27 cellular contexts compared by ENCODE assay signal in genomic region chr2:233828546-233829192, GRCh38. TPM values are rescaled to one million over a fixed set of nuclear protein-coding genes. Genes with fewer than 3 reads are reported as not detected.
A peak's percentile ranks its signal among the peaks of the same experiment; 100 is the strongest.
DNase-seq lines count a peak whose midpoint lies in the region; ATAC-seq and TF ChIP-seq lines count a peak whose summit lies in the region.
"Had no signal": no experiment of that assay in that cellular context is flagged by ENCODE, and none has a peak within 500 bp of the region (broad histone marks: within the 10 kb centered on the region; RNA-seq: fewer than 3 reads in every experiment).

No MANE protein-coding gene starts in this region.

- H3K27ac ChIP-seq in foreskin keratinocyte, result no peak overlapping the region
- H3K27ac ChIP-seq in spleen, result no peak overlapping the region
- no peak overlapping the region for H3K27ac ChIP-seq in colonic mucosa
- H3K27ac ChIP-seq: adrenal gland, lower lobe of right lung, neural progenitor cell, prostate gland, SJSA1, vagina had no signal

- ATAC-seq in foreskin keratinocyte (peak; percentile 21), WTC11 (no peak)
- ATAC-seq: Panc1, T-cell had no signal

- H3K4me3 Mint-ChIP-seq in WTC11, result no peak overlapping the region
- H3K4me3 Mint-ChIP-seq: activated CD4-positive, alpha-beta T cell treated with anti-CD3 and anti-CD28 coated beads, Interleukin-2, amount 10 ng/mL, durations not matched to agents 7 days and 5 days; neural progenitor cell; T-cell had no signal

- H3K36me3 ChIP-seq in NT2/D1 (ENCODE audit: insufficient read depth, insufficient read length, low read length) (no peaks in the 10 kb centered on the region), spleen (no peaks in the 10 kb centered on the region), colonic mucosa (no peaks in the 10 kb centered on the region)
- H3K36me3 ChIP-seq: adrenal gland, lower lobe of right lung, neural progenitor cell, prostate gland, vagina had no signal

- POLR2A ChIA-PET in WTC11 (lab: Charles Lee), result no interaction called here

- no peaks in the 10 kb centered on the region for H3K4me1 ChIP-seq in NT2/D1 (ENCODE audit: insufficient read depth, insufficient read length)
- no peaks in the 10 kb centered on the region for H3K4me1 ChIP-seq in foreskin keratinocyte
- no peaks in the 10 kb centered on the region for H3K4me1 ChIP-seq in spleen
- H3K4me1 ChIP-seq in colonic mucosa, result no peaks in the 10 kb centered on the region
- H3K4me1 ChIP-seq: adrenal gland, Caco-2, lower lobe of right lung, prostate gland, vagina had no signal

- intact Hi-C loops in spleen (cut with DNase I; ENCODE audit: low total_unique reads) (no loop called here), colonic mucosa (cut with DNase I) (no loop called here)

- CTCF ChIA-PET in WTC11 (lab: Charles Lee), result no interaction called here

- no peaks in the 10 kb centered on the region for H3K36me3 Mint-ChIP-seq in WTC11
- H3K36me3 Mint-ChIP-seq: T-cell had no signal

- H3K27ac Mint-ChIP-seq in WTC11, result no peak overlapping the region
- H3K27ac Mint-ChIP-seq: activated CD4-positive, alpha-beta T cell treated with anti-CD3 and anti-CD28 coated beads, Interleukin-2, amount 10 ng/mL, durations not matched to agents 7 days and 5 days; neural progenitor cell; T-cell had no signal

- TF ChIP-seq CTCF in foreskin keratinocyte (conservative IDR thresholded peaks at IDR 0.05) (no peak), spleen (IDR thresholded peaks at IDR 0.05 in 8 of 11, conservative IDR thresholded peaks at IDR 0.05 in 3 of 11) (no peak), colonic mucosa (IDR thresholded peaks at IDR 0.05) (no peak), WTC11 (IDR thresholded peaks at IDR 0.05) (no peak)

- H3K9me3 Mint-ChIP-seq in WTC11, result peaks cover 4% of the 10 kb centered on the region; the same call in 1 of the 2 replicates
- H3K9me3 Mint-ChIP-seq: activated CD4-positive, alpha-beta T cell treated with anti-CD3 and anti-CD28 coated beads, Interleukin-2, amount 10 ng/mL, durations not matched to agents 7 days and 5 days; T-cell had no signal

- DNase-seq in activated CD8-positive, alpha-beta memory T cell treated with anti-CD3 and anti-CD28 coated beads, Interleukin-2, amount 50 U/mL, for 48 hours, result peak; percentile 38
- DNase-seq in activated CD8-positive, alpha-beta memory T cell treated with anti-CD3 and anti-CD28 coated beads, Interleukin-2, amount 50 U/mL, for 4 hours, result no peak
- no peak for DNase-seq in NT2/D1 (ENCODE audit: low read depth, low spot score)
- no peak for DNase-seq in foreskin keratinocyte
- peak; percentile 55 for DNase-seq in spleen
- DNase-seq in colonic mucosa, result no peak
- no peak for DNase-seq in NCI-H446 treated with DMSO at 0.1 percent for 48 hours (lab: John Stamatoyannopoulos, UW)
- no peak for DNase-seq in WTC11 (ENCODE audit: low spot score)
- DNase-seq: activated CD4-positive, alpha-beta T cell treated with anti-CD3 and anti-CD28 coated beads, Interleukin-2, amount 10 ng/mL, durations not matched to agents 7 days and 5 days; activated gamma-delta T cell; Caco-2; DND-41; lower lobe of right lung; MM.1S; NCI-H1417 treated with DMSO at 0.1 percent for 48 hours; NCI-H2107; NCI-H446; NK-92 treated with Interleukin-12 subunit alpha and Interleukin-12 subunit beta, amount 100 ng/mL, for 24 hours had no signal

- H3K27me3 ChIP-seq in NT2/D1 (ENCODE audit: insufficient read depth, insufficient read length) (no peaks in the 10 kb centered on the region), foreskin keratinocyte (peaks cover 3% of the 10 kb centered on the region), spleen (replicated peaks in 1 of 7) (peaks cover 0 to 4% (median 0%) of the 10 kb centered on the region in 7 donors), colonic mucosa (no peaks in the 10 kb centered on the region)
- H3K27me3 ChIP-seq: adrenal gland, neural progenitor cell, SJSA1, vagina had no signal

- H3K9me3 ChIP-seq in NT2/D1 (ENCODE audit: insufficient read depth, low read length) (no peaks in the 10 kb centered on the region), spleen (peaks cover 0 to 8% (median 0%) of the 10 kb centered on the region in 8 donors), colonic mucosa (no peaks in the 10 kb centered on the region)
- H3K9me3 ChIP-seq: adrenal gland, Caco-2, lower lobe of right lung, prostate gland, SJSA1, vagina had no signal

- H3K4me3 ChIP-seq in NT2/D1 (ENCODE audit: insufficient read length, low read depth) (no peak overlapping the region), spleen (no peak overlapping the region), colonic mucosa (no peak overlapping the region)
- H3K4me3 ChIP-seq: adrenal gland, lower lobe of right lung, neural progenitor cell, prostate gland, SJSA1, vagina had no signal

- WGBS in spleen, 5 donors, result 85 to 92% (median 86%) methylated on average over 16 to 24 of the region's 24 CpGs

- peaks cover 12% of the 10 kb centered on the region for H3K4me1 Mint-ChIP-seq in WTC11
- H3K4me1 Mint-ChIP-seq: activated CD4-positive, alpha-beta T cell treated with anti-CD3 and anti-CD28 coated beads, Interleukin-2, amount 10 ng/mL, durations not matched to agents 7 days and 5 days; T-cell had no signal

- no peak for TF ChIP-seq POLR2A in spleen (IDR thresholded peaks at IDR 0.05)

- H3K27me3 Mint-ChIP-seq in WTC11 (ENCODE audit: low read depth), result no peaks in the 10 kb centered on the region

- H3K9ac ChIP-seq in NT2/D1 (ENCODE audit: insufficient read length, low read depth) (peak overlapping the region; percentile 18), colonic mucosa (ENCODE audit: low read depth in 2 of 2, low read length in 2 of 2) (no peak overlapping the region)
- H3K9ac ChIP-seq: neural progenitor cell had no signal

TF ChIP-seq in WTC11, 78 proteins besides CTCF, POLR2A, EP300 and RAD21 (continues in another document):
- TF ChIP-seq ATF3 (CRISPR knock-in tag; conservative IDR thresholded peaks at IDR 0.05), result no peak
- no peak for TF ChIP-seq NFYB (CRISPR knock-in tag; conservative IDR thresholded peaks at IDR 0.05; ENCODE audit: low read depth)
- no peak for TF ChIP-seq MYBL2 (CRISPR knock-in tag; IDR thresholded peaks at IDR 0.05)
- TF ChIP-seq MXD4 (CRISPR knock-in tag; IDR thresholded peaks at IDR 0.05; ENCODE audit: borderline replicate concordance), result no peak
- no peak for TF ChIP-seq ZNF532 (CRISPR knock-in tag; IDR thresholded peaks at IDR 0.05; ENCODE audit: borderline replicate concordance)
- TF ChIP-seq, protein P1, sequence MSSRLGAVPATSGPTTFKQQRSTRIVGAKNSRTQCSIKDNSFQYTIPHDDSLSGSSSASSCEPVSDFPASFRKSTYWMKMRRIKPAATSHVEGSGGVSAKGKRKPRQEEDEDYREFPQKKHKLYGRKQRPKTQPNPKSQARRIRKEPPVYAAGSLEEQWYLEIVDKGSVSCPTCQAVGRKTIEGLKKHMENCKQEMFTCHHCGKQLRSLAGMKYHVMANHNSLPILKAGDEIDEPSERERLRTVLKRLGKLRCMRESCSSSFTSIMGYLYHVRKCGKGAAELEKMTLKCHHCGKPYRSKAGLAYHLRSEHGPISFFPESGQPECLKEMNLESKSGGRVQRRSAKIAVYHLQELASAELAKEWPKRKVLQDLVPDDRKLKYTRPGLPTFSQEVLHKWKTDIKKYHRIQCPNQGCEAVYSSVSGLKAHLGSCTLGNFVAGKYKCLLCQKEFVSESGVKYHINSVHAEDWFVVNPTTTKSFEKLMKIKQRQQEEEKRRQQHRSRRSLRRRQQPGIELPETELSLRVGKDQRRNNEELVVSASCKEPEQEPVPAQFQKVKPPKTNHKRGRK (CRISPR knock-in tag; IDR thresholded peaks at IDR 0.05; ENCODE audit: borderline replicate concordance), result no peak
- TF ChIP-seq ZNF232 (CRISPR knock-in tag; IDR thresholded peaks at IDR 0.05), result no peak

RNA-seq across cellular contexts. Expression of gene HJURP, which starts 25.7 kb away (rescaled TPM):
- total RNA-seq in foreskin keratinocyte (40.1 and 45.8 TPM in 2 replicates), spleen (1 to 10 TPM; 1.4 to 7.4 (median 5.2) TPM), colonic mucosa (10 to 100 TPM in 1 of 2 donors, 1 to 10 TPM in 1; 8.9 to 40.8 TPM), WTC11 (2021) (64.2 to 83.7 TPM (median 67.5 TPM) in 3 replicates)
- polyA plus RNA-seq in foreskin keratinocyte (22.2 and 27.5 TPM in 2 replicates), spleen (1 to 10 TPM; 2.2 to 5.6 (median 2.9) TPM)

RNA-seq across cellular contexts. Expression of gene MROH2A, which starts 50.5 kb away (rescaled TPM):
- 0.11 and 0.31 TPM in 2 replicates for total RNA-seq in foreskin keratinocyte
- polyA plus RNA-seq in foreskin keratinocyte, result 0.11 and 0.49 TPM in 2 replicates
- under 1 TPM in 2 of 7 donors, not detected in 5; 0.27 to 0.43 TPM for total RNA-seq in spleen
- 1 to 10 TPM in 1 of 3 donors, not detected in 2; 1.5 TPM for polyA plus RNA-seq in spleen
- total RNA-seq in colonic mucosa, result not detected
- total RNA-seq in WTC11 (2021), result 0.16 TPM in 1 of 3 replicates, not detected in the others
- total RNA-seq: activated CD4-positive, alpha-beta T cell treated with anti-CD3 and anti-CD28 coated beads, Interleukin-2, amount 10 ng/mL, durations not matched to agents 7 days and 5 days; adrenal gland; Caco-2; lower lobe of right lung; SJSA1; skeletal muscle tissue; T-cell; vagina had no signal
- polyA plus RNA-seq: BJ had no signal

Comparison
In these comparisons a context has a peak if more than half of its experiments do, and no peak if none do; other contexts are left out.
1. DNase-seq: peak in activated CD8-positive, alpha-beta memory T cell treated with anti-CD3 and anti-CD28 coated beads, Interleukin-2, amount 50 U/mL, for 48 hours (single experiment) and spleen (single experiment); none in activated CD8-positive, alpha-beta memory T cell treated with anti-CD3 and anti-CD28 coated beads, Interleukin-2, amount 50 U/mL, for 4 hours (single experiment), NT2/D1 (single experiment), foreskin keratinocyte (0 of 2), colonic mucosa (single experiment), NCI-H446 treated with DMSO at 0.1 percent for 48 hours (single experiment) and WTC11 (single experiment).